ENCODE assay signal across 10 cellular contexts in genomic region chr1:75134939-75135828, GRCh38. TPM values are rescaled to one million over a fixed set of nuclear protein-coding genes. Genes with fewer than 3 reads are reported as not detected.
DNase-seq lines count a peak whose midpoint lies in the region; ATAC-seq and TF ChIP-seq lines count a peak whose summit lies in the region.
"Had no signal": no experiment of that assay in that cellular context is flagged by ENCODE, and none has a peak within 500 bp of the region (broad histone marks: within the 10 kb centered on the region; RNA-seq: fewer than 3 reads in every experiment).

No MANE protein-coding gene starts in this region.

- intact Hi-C loops in esophagus squamous epithelium (cut with DNase I) = no loop called here

- H3K4me1 ChIP-seq in esophagus squamous epithelium = peaks cover 10 to 35% (median 15%) of the 10 kb centered on the region in 3 donors
- peaks cover 7% of the 10 kb centered on the region for H3K4me1 ChIP-seq in rectal smooth muscle tissue (ENCODE audit: control insufficient read depth, insufficient read depth, low read length)
- peaks cover 0 to 41% (median 13%) of the 10 kb centered on the region in 3 donors for H3K4me1 ChIP-seq in gastroesophageal sphincter

- H3K9me3 ChIP-seq in esophagus squamous epithelium (no peaks in the 10 kb centered on the region), gastroesophageal sphincter (peaks cover 0 to 5% (median 0%) of the 10 kb centered on the region in 3 donors)

- 2 to 11% methylated on average over 19 to 24 of the region's 58 CpGs for WGBS in esophagus squamous epithelium, 2 donors
- 6 to 8% methylated on average over 8 to 15 of the region's 58 CpGs for WGBS in gastroesophageal sphincter (ENCODE audit: low coverage in 1 of 2), 2 donors

- TF ChIP-seq CTCF in GM12864 (IDR thresholded peaks at IDR 0.05; ENCODE audit: low read depth, low read length, missing control alignments) (no peak), esophagus squamous epithelium (IDR thresholded peaks at IDR 0.05) (no peak), gastroesophageal sphincter (IDR thresholded peaks at IDR 0.05) (no peak)

- H3K36me3 ChIP-seq in esophagus squamous epithelium = no peaks in the 10 kb centered on the region
- H3K36me3 ChIP-seq in rectal smooth muscle tissue (ENCODE audit: control insufficient read depth, insufficient read depth, low read length) = no peaks in the 10 kb centered on the region
- H3K36me3 ChIP-seq in gastroesophageal sphincter = no peaks in the 10 kb centered on the region

- no peak for DNase-seq in GM12864 (ENCODE audit: low read depth)
- DNase-seq in NCI-H748 (lab: John Stamatoyannopoulos, UW; ENCODE audit: unreplicated experiment) = peak; percentile 75
- no peak for DNase-seq in esophagus squamous epithelium (lab: John Stamatoyannopoulos, UW)
- no peak for DNase-seq in activated effector memory CD4-positive, alpha-beta T cell treated with Interleukin-2 at 50 U/mL for 16 hours
- DNase-seq in glomerular visceral epithelial cell (ENCODE audit: extremely low spot score) = no peak
- DNase-seq: HCEC 1CT, T1000 had no signal

- TF ChIP-seq EP300 in gastroesophageal sphincter (IDR thresholded peaks at IDR 0.05) = no peak

- H3K27ac ChIP-seq in esophagus squamous epithelium = peak overlapping the region in 3 of 4 donors; percentile 36 to 90 (median 36)
- H3K27ac ChIP-seq in rectal smooth muscle tissue (ENCODE audit: low read depth, low read length) = no peak overlapping the region
- no peak overlapping the region for H3K27ac ChIP-seq in gastroesophageal sphincter

- H3K4me3 ChIP-seq in GM12864 (ENCODE audit: low read depth, low read length) (peak overlapping the region; percentile 45), esophagus squamous epithelium (peak overlapping the region; percentile 7 to 65 (median 38)), rectal smooth muscle tissue (ENCODE audit: low read length) (peak overlapping the region; percentile 59), gastroesophageal sphincter (peak overlapping the region in 1 of 2 donors; percentile 41)

- H3K27me3 ChIP-seq in esophagus squamous epithelium (peaks cover 29 to 100% (median 53%) of the 10 kb centered on the region in 4 donors), rectal smooth muscle tissue (ENCODE audit: control insufficient read depth, insufficient read depth, low read length) (peaks cover 46% of the 10 kb centered on the region), gastroesophageal sphincter (peaks cover 100% of the 10 kb centered on the region)

- TF ChIP-seq POLR2A in esophagus squamous epithelium (IDR thresholded peaks at IDR 0.05) (no peak), gastroesophageal sphincter (IDR thresholded peaks at IDR 0.05) (no peak)

- H3K9ac ChIP-seq in rectal smooth muscle tissue (ENCODE audit: low read length) = no peak overlapping the region

- no peak for ATAC-seq in GM21381 (IDR thresholded peaks at IDR 0.05; ENCODE audit: unreplicated experiment)
- no peak for ATAC-seq in gastroesophageal sphincter

RNA-seq across cellular contexts. Expression of gene LHX8, which starts 1.0 kb away (rescaled TPM):
- 1 to 10 TPM in 1 of 4 donors, under 1 TPM in 1, not detected in 2; 0.23 to 1.3 TPM for total RNA-seq in esophagus squamous epithelium
- not detected for total RNA-seq in gastroesophageal sphincter

Comparison
In these comparisons a context has a peak if more than half of its experiments do, and no peak if none do; other contexts are left out.
1. H3K27ac ChIP-seq: peak in esophagus squamous epithelium (3 of 4); none in rectal smooth muscle tissue (single experiment) and gastroesophageal sphincter (0 of 4).